8 cellular contexts compared by ENCODE assay signal in the genomic region with DNA sequence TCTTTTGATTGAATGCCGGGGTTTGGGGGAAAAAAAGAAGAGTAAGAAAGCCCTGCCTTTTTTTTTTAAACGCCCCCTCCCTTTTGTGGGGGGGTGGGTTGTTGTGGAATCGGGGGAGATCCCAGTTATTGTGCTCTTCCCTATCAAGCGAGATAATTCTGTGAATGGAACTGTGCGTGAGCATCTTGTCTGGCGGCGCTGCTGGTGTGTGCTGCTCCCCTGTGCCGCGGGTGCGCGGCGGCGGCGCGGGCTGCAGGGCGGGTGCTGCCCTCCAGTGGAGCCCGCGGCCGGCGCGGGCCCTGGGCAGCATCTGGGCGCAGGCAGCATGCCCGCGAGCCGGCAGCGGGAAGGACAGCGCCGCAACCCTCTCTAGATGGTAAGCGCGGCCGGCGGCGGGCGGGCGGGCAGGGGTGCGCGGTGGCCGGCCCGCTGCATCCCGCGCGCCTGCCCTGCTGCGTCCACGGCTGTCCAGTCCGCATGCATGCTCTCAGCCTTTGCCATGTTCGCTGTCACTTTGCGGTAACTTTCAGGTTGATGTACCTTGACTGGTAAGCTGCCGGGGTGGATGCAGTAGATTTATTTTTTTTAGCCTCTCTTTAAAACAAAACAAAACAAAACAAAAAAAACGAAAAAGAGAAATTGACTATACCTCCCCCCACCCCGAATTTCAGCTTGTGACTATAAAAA.
DNase-seq lines count a peak whose midpoint lies in the region; ATAC-seq lines count a peak whose summit lies in the region.

No MANE protein-coding gene starts in this region.

- peak overlapping the region; percentile 63 to 69 for H3K4me3 Mint-ChIP-seq in activated T-cell treated with anti-CD3 and anti-CD28 coated beads, Interleukin-2, amount 50 U/mL, for 72 hours
- peak overlapping the region in 4 of 8 donors; percentile 13 to 55 (median 48) for H3K4me3 Mint-ChIP-seq in naive B cell

- H3K36me3 Mint-ChIP-seq in activated T-cell treated with anti-CD3 and anti-CD28 coated beads, Interleukin-2, amount 50 U/mL, for 72 hours (ENCODE audit: insufficient read depth in 2 of 2) = no peaks in the 10 kb centered on the region
- H3K36me3 Mint-ChIP-seq in naive B cell = no peaks in the 10 kb centered on the region

- peaks cover 64% of the 10 kb centered on the region for H3K27me3 Mint-ChIP-seq in activated T-cell treated with anti-CD3 and anti-CD28 coated beads, Interleukin-2, amount 50 U/mL, for 72 hours (ENCODE audit: low read depth)
- peaks cover 34 to 61% (median 49%) of the 10 kb centered on the region in 3 donors for H3K27me3 Mint-ChIP-seq in naive B cell

- H3K4me1 Mint-ChIP-seq in activated T-cell treated with anti-CD3 and anti-CD28 coated beads, Interleukin-2, amount 50 U/mL, for 72 hours (ENCODE audit: low read depth) = peaks cover 6% of the 10 kb centered on the region
- peaks cover 0 to 6% (median 5%) of the 10 kb centered on the region in 3 donors for H3K4me1 Mint-ChIP-seq in naive B cell

- DNase-seq in AG08395 (ENCODE audit: low spot score) (peak; percentile 83), NCI-H82 (lab: John Stamatoyannopoulos, UW) (peak; percentile 57), fibroblast of gingiva (ENCODE audit: low read depth) (peak; percentile 76), naive B cell (peak; percentile 9)
- DNase-seq in activated T-cell treated with anti-CD3 and anti-CD28 coated beads, Interleukin-2, amount 50 U/mL, for 72 hours = peak; percentile 53 to 68
- DNase-seq in stimulated activated naive CD8-positive, alpha-beta T cell treated with anti-CD3 and anti-CD28 coated beads, Interleukin-15, Interleukin-2, amounts not matched to agents 100 U/mL and 50 U/mL, for 24 hours = peak; percentile 64

- no peaks in the 10 kb centered on the region for H3K9me3 Mint-ChIP-seq in activated T-cell treated with anti-CD3 and anti-CD28 coated beads, Interleukin-2, amount 50 U/mL, for 72 hours
- no peaks in the 10 kb centered on the region for H3K9me3 Mint-ChIP-seq in naive B cell

- peak; percentile 57 for ATAC-seq in GM21360 (IDR thresholded peaks at IDR 0.05; ENCODE audit: unreplicated experiment)
- ATAC-seq in activated T-cell treated with anti-CD3 and anti-CD28 coated beads, Interleukin-2, amount 50 U/mL, for 72 hours (replicated peaks in 1 of 2) = peak; percentile 99 to 100
- peak; percentile 64 to 76 for ATAC-seq in naive B cell (ENCODE audit: low read depth in 2 of 2)
- ATAC-seq in stimulated activated naive CD8-positive, alpha-beta T cell treated with anti-CD3 and anti-CD28 coated beads, Interleukin-15, Interleukin-2, amounts not matched to agents 100 U/mL and 50 U/mL, for 24 hours = peak; percentile 98
- ATAC-seq in GM19023 (IDR thresholded peaks at IDR 0.05; ENCODE audit: unreplicated experiment) = no peak

- no peak overlapping the region for H3K27ac Mint-ChIP-seq in activated T-cell treated with anti-CD3 and anti-CD28 coated beads, Interleukin-2, amount 50 U/mL, for 72 hours
- peak overlapping the region in 1 of 6 donors; percentile 78 for H3K27ac Mint-ChIP-seq in naive B cell

Comparison
In these comparisons a context has a peak if more than half of its experiments do, and no peak if none do; other contexts are left out.
1. DNase-seq: peak in every context shown above with its lines; median percentile 83 in AG08395; 76 in fibroblast of gingiva; 64 in stimulated activated naive CD8-positive, alpha-beta T cell treated with anti-CD3 and anti-CD28 coated beads, Interleukin-15, Interleukin-2, amounts not matched to agents 100 U/mL and 50 U/mL, for 24 hours; 60 in activated T-cell treated with anti-CD3 and anti-CD28 coated beads, Interleukin-2, amount 50 U/mL, for 72 hours; 57 in NCI-H82; 9 in naive B cell.